In genomic region chr2:60882971-60883753, GRCh38 we compare ENCODE assay signal across 8 cellular contexts. TPM values are rescaled to one million over a fixed set of nuclear protein-coding genes. Genes with fewer than 3 reads are reported as not detected.
DNase-seq lines count a peak whose midpoint lies in the region; ATAC-seq, FAIRE-seq and TF ChIP-seq lines count a peak whose summit lies in the region.

No MANE protein-coding gene starts in this region.

- POLR2A ChIA-PET in Caco-2 (lab: Charles Lee) = interaction anchor here (0.6 kb wide), 1 partner anchor 791 kb away, joined by 4 read pairs; no protein-coding TSS in a partner anchor

- FAIRE-seq in GM19239 (lab: Jason Lieb, UNC) = peak; percentile 86

- 18% methylated on average over 8 of the region's 8 CpGs for WGBS in right cardiac atrium

- BruUV-seq in Caco-2 (replicated peaks; lab: Mats Ljungman, UMichigan) = no TSS peak

- H3K36me3 ChIP-seq in Caco-2 (ENCODE audit: control insufficient read depth, insufficient read depth, low read length) = no peaks in the 10 kb centered on the region
- H3K36me3 ChIP-seq in skeletal muscle satellite cell (ENCODE audit: insufficient read depth, low read length) = no peaks in the 10 kb centered on the region

- peak overlapping the region; percentile 86 for H3K4me2 ChIP-seq in skeletal muscle satellite cell (ENCODE audit: low read length)

- no peak for TF ChIP-seq CTCF in Caco-2 (IDR thresholded peaks at IDR 0.05; ENCODE audit: insufficient read depth in 1 of 2, low read depth in 1 of 2, low read length in 1 of 2, severe bottlenecking in 1 of 2, unreplicated experiment in 1 of 2)

- H3K9ac ChIP-seq in skeletal muscle satellite cell (ENCODE audit: low read depth, low read length) = peak overlapping the region; percentile 98

- intact Hi-C loops in Caco-2 (cut with micrococcal nuclease; ENCODE audit: unreplicated experiment) = loop anchor here (5.0 kb wide), 2 partner anchors 76 to 176 kb away; no protein-coding TSS in a partner anchor
- intact Hi-C loops in right cardiac atrium (cut with DNase I) = no loop called here

- H3K4me3 Mint-ChIP-seq in Caco-2 (ENCODE audit: unreplicated experiment) = peak overlapping the region; percentile 91
- peak overlapping the region; percentile 100 for H3K4me3 Mint-ChIP-seq in activated T-cell treated with anti-CD3 and anti-CD28 coated beads, Interleukin-2, amount 50 U/mL, for 72 hours

- H3K9me3 ChIP-seq in Caco-2 (no peaks in the 10 kb centered on the region), right cardiac atrium (ENCODE audit: control insufficient read depth, low read length) (no peaks in the 10 kb centered on the region), skeletal muscle satellite cell (replicated peaks; ENCODE audit: low read length) (no peaks in the 10 kb centered on the region)

- peaks cover 13% of the 10 kb centered on the region for H3K36me3 Mint-ChIP-seq in Caco-2 (ENCODE audit: insufficient read depth, unreplicated experiment)
- H3K36me3 Mint-ChIP-seq in activated T-cell treated with anti-CD3 and anti-CD28 coated beads, Interleukin-2, amount 50 U/mL, for 72 hours (ENCODE audit: insufficient read depth in 2 of 2) = peaks cover 21 to 29% of the 10 kb centered on the region in 2 donors

- H3K4me1 Mint-ChIP-seq in Caco-2 (ENCODE audit: low read depth, unreplicated experiment) = peaks cover 20% of the 10 kb centered on the region
- H3K4me1 Mint-ChIP-seq in activated T-cell treated with anti-CD3 and anti-CD28 coated beads, Interleukin-2, amount 50 U/mL, for 72 hours (ENCODE audit: low read depth) = peaks cover 40% of the 10 kb centered on the region

- no peak for ATAC-seq in activated T-cell treated with anti-CD3 and anti-CD28 coated beads, Interleukin-2, amount 50 U/mL, for 72 hours (replicated peaks in 1 of 2)
- ATAC-seq in right cardiac atrium (no peak), GM21526 (IDR thresholded peaks at IDR 0.05; ENCODE audit: low FRiP score, unreplicated experiment) (no peak), HG02588 (IDR thresholded peaks at IDR 0.05; ENCODE audit: unreplicated experiment) (no peak)

- H3K4me3 ChIP-seq in Caco-2 (ENCODE audit: low read depth, low read length) (peak overlapping the region; percentile 80), right cardiac atrium (ENCODE audit: low read length) (peak overlapping the region; percentile 71), skeletal muscle satellite cell (ENCODE audit: low read length) (peak overlapping the region; percentile 99)

- H3K27ac Mint-ChIP-seq in Caco-2 (ENCODE audit: unreplicated experiment) = peak overlapping the region; percentile 97
- H3K27ac Mint-ChIP-seq in activated T-cell treated with anti-CD3 and anti-CD28 coated beads, Interleukin-2, amount 50 U/mL, for 72 hours = peak overlapping the region; percentile 100

- peaks cover 5% of the 10 kb centered on the region; the same call in 1 of the 2 replicates for H3K4me1 ChIP-seq in Caco-2
- no peaks in the 10 kb centered on the region for H3K4me1 ChIP-seq in right cardiac atrium (ENCODE audit: control insufficient read depth, insufficient read depth, low read length)
- H3K4me1 ChIP-seq in skeletal muscle satellite cell (ENCODE audit: control insufficient read depth, insufficient read depth, low read length) = peaks cover 6% of the 10 kb centered on the region

- no peak for DNase-seq in Caco-2
- peak; percentile 19 for DNase-seq in GM19239 (ENCODE audit: insufficient read length, low spot score)
- peak; percentile 74 to 75 for DNase-seq in Kasumi-1 (lab: John Stamatoyannopoulos, UW)
- DNase-seq in activated T-cell treated with anti-CD3 and anti-CD28 coated beads, Interleukin-2, amount 50 U/mL, for 72 hours = peak in 1 of 2 donors; percentile 19
- peak in 1 of 3 donors; percentile 15 for DNase-seq in right cardiac atrium

- CTCF ChIA-PET in Caco-2 (lab: Charles Lee) = interaction anchor here (2.5 kb wide), 1 partner anchor 78 kb away, joined by 9 read pairs; no protein-coding TSS in a partner anchor

- H3K9me3 Mint-ChIP-seq in Caco-2 (ENCODE audit: unreplicated experiment) = no peaks in the 10 kb centered on the region
- H3K9me3 Mint-ChIP-seq in activated T-cell treated with anti-CD3 and anti-CD28 coated beads, Interleukin-2, amount 50 U/mL, for 72 hours = no peaks in the 10 kb centered on the region

- H3K27ac ChIP-seq in right cardiac atrium (ENCODE audit: low read length) = no peak overlapping the region

- H3K27me3 Mint-ChIP-seq in Caco-2 (ENCODE audit: insufficient read depth, unreplicated experiment) = no peaks in the 10 kb centered on the region
- no peaks in the 10 kb centered on the region for H3K27me3 Mint-ChIP-seq in activated T-cell treated with anti-CD3 and anti-CD28 coated beads, Interleukin-2, amount 50 U/mL, for 72 hours (ENCODE audit: low read depth)

- no peaks in the 10 kb centered on the region for H3K27me3 ChIP-seq in Caco-2 (replicated peaks; ENCODE audit: control insufficient read depth, insufficient read depth, low read length)
- no peaks in the 10 kb centered on the region for H3K27me3 ChIP-seq in right cardiac atrium (ENCODE audit: control insufficient read depth, insufficient read depth)
- no peaks in the 10 kb centered on the region for H3K27me3 ChIP-seq in skeletal muscle satellite cell (ENCODE audit: control insufficient read depth, insufficient read depth, low read length)

RNA-seq across cellular contexts. Expression of gene REL, which starts 1.8 kb away (rescaled TPM):
- total RNA-seq in Caco-2 (2022) = 11.8 and 12.2 TPM in 2 replicates
- 10 to 100 TPM; 72.6 to 81.0 TPM for total RNA-seq in activated T-cell treated with anti-CD3 and anti-CD28 coated beads, Interleukin-2, amount 50 U/mL, for 72 hours
- total RNA-seq in right cardiac atrium = 1 to 10 TPM; 5.7 to 8.0 (median 6.4) TPM
- 1.8 TPM for polyA plus RNA-seq in right cardiac atrium
- 2.8 and 3.3 TPM in 2 replicates for total RNA-seq in skeletal muscle satellite cell (2012; rRNA removed)

Comparison
In these comparisons a context has a peak if more than half of its experiments do, and no peak if none do; other contexts are left out.
1. DNase-seq: peak in GM19239 (single experiment) and Kasumi-1 (2 of 2); none in Caco-2 (0 of 2).
2. Peak in every context shown above with its lines, with median percentiles within 50 percentile points of each other: H3K4me3 ChIP-seq.